8 cellular contexts compared by ENCODE assay signal in genomic region chr1:202998836-202999750, GRCh38.
A peak's percentile ranks its signal among the peaks of the same experiment; 100 is the strongest.
DNase-seq lines count a peak whose midpoint lies in the region; ATAC-seq and TF ChIP-seq lines count a peak whose summit lies in the region.

No MANE protein-coding gene starts in this region.

- no peak for ATAC-seq in GM21381 (IDR thresholded peaks at IDR 0.05; ENCODE audit: unreplicated experiment)
- no peak for ATAC-seq in HG03457 (IDR thresholded peaks at IDR 0.05; ENCODE audit: unreplicated experiment)

- no peaks in the 10 kb centered on the region for H3K36me3 Mint-ChIP-seq in T-helper 2 cell treated with Interferon-gamma antibody and Interleukin-4, amounts not matched to agents 5 μg/mL and 100 μg/mL, for 36 hours (ENCODE audit: low read depth)

- H3K4me3 ChIP-seq in GM06990 (replicated peaks; ENCODE audit: low read depth, low read length): no peak overlapping the region
- no peak overlapping the region for H3K4me3 ChIP-seq in NB4 (ENCODE audit: low read depth, low read length)

- no peak overlapping the region for H3K27ac Mint-ChIP-seq in T-helper 2 cell treated with Interferon-gamma antibody and Interleukin-4, amounts not matched to agents 5 μg/mL and 100 μg/mL, for 36 hours

- H3K4me1 Mint-ChIP-seq in T-helper 2 cell treated with Interferon-gamma antibody and Interleukin-4, amounts not matched to agents 5 μg/mL and 100 μg/mL, for 36 hours (ENCODE audit: low read depth): peaks cover 17% of the 10 kb centered on the region

- no peaks in the 10 kb centered on the region for H3K9me3 Mint-ChIP-seq in T-helper 2 cell treated with Interferon-gamma antibody and Interleukin-4, amounts not matched to agents 5 μg/mL and 100 μg/mL, for 36 hours

- no peak for TF ChIP-seq POLR2A in NB4 (IDR thresholded peaks at IDR 0.05; ENCODE audit: extremely low read depth, insufficient read length)

- TF ChIP-seq CTCF in GM06990 (IDR thresholded peaks at IDR 0.05; ENCODE audit: insufficient read depth, low read length, poor library complexity, severe bottlenecking) (peak; percentile 75), NB4 (IDR thresholded peaks at IDR 0.05; ENCODE audit: low read depth, low read length) (peak; percentile 74)

- peak; percentile 55 for DNase-seq in GM06990 (ENCODE audit: extremely low read depth, insufficient read length)
- DNase-seq in NB4 (ENCODE audit: low read depth): peak; percentile 74
- peak; percentile 41 for DNase-seq in T-helper 2 cell treated with Interferon-gamma antibody and Interleukin-4, amounts not matched to agents 5 μg/mL and 100 μg/mL, for 36 hours (ENCODE audit: low spot score)
- peak; percentile 45 for DNase-seq in amniotic epithelial cell (ENCODE audit: low read depth)
- DNase-seq in inferior parietal cortex (ENCODE audit: extremely low spot score): peak; percentile 85
- DNase-seq in stimulated activated CD4-positive, alpha-beta T cell treated with anti-CD3 and anti-CD28 coated beads, Interleukin-1b, Interleukin-23, amount 100 ng/mL, for 48 hours: peak; percentile 44

- H3K36me3 ChIP-seq in GM06990 (ENCODE audit: control insufficient read depth, insufficient read depth, low read length): no peaks in the 10 kb centered on the region

- peak overlapping the region; percentile 66 for H3K4me3 Mint-ChIP-seq in T-helper 2 cell treated with Interferon-gamma antibody and Interleukin-4, amounts not matched to agents 5 μg/mL and 100 μg/mL, for 36 hours

- H3K27me3 Mint-ChIP-seq in T-helper 2 cell treated with Interferon-gamma antibody and Interleukin-4, amounts not matched to agents 5 μg/mL and 100 μg/mL, for 36 hours (ENCODE audit: low read depth): peaks cover 43% of the 10 kb centered on the region

- H3K27me3 ChIP-seq in GM06990 (replicated peaks; ENCODE audit: control insufficient read depth, insufficient read depth, low read length): no peaks in the 10 kb centered on the region
